In genomic region chr12:56804169-56804568, GRCh38 we compare ENCODE assay signal across 17 cellular contexts. TPM values are rescaled to one million over a fixed set of nuclear protein-coding genes. Genes with fewer than 3 reads are reported as not detected.
DNase-seq lines count a peak whose midpoint lies in the region; ATAC-seq and TF ChIP-seq lines count a peak whose summit lies in the region.
"Had no signal": no experiment of that assay in that cellular context is flagged by ENCODE, and none has a peak within 500 bp of the region (broad histone marks: within the 10 kb centered on the region; RNA-seq: fewer than 3 reads in every experiment).

No MANE protein-coding gene starts in this region.

- H3K4me3 ChIP-seq in ascending aorta (no peak overlapping the region), gastroesophageal sphincter (no peak overlapping the region), rectal smooth muscle tissue (ENCODE audit: low read length) (no peak overlapping the region)
- H3K4me3 ChIP-seq: PC-9 had no signal

- ATAC-seq in gastroesophageal sphincter (no peak), HG03378 (IDR thresholded peaks at IDR 0.05; ENCODE audit: unreplicated experiment) (no peak)

- no peak for TF ChIP-seq EP300 in gastroesophageal sphincter (IDR thresholded peaks at IDR 0.05)

- no peaks in the 10 kb centered on the region for H3K36me3 ChIP-seq in ascending aorta
- no peaks in the 10 kb centered on the region for H3K36me3 ChIP-seq in gastroesophageal sphincter
- H3K36me3 ChIP-seq in rectal smooth muscle tissue (ENCODE audit: control insufficient read depth, insufficient read depth, low read length): no peaks in the 10 kb centered on the region

- no peak for TF ChIP-seq CTCF in ascending aorta (IDR thresholded peaks at IDR 0.05)
- TF ChIP-seq CTCF in gastroesophageal sphincter (IDR thresholded peaks at IDR 0.05): no peak

- H3K9me3 ChIP-seq in ascending aorta (peaks cover 0 to 5% of the 10 kb centered on the region in 2 donors), gastroesophageal sphincter (peaks cover 0 to 14% (median 0%) of the 10 kb centered on the region in 3 donors)

- H3K27ac ChIP-seq in ascending aorta (peak overlapping the region; percentile 8 to 61), gastroesophageal sphincter (peak overlapping the region in 3 of 4 donors; percentile 41 to 65 (median 47)), rectal smooth muscle tissue (ENCODE audit: low read depth, low read length) (peak overlapping the region; percentile 56)
- H3K27ac ChIP-seq: HL-60, PC-9, RWPE1 had no signal

- H3K27me3 ChIP-seq in ascending aorta (no peaks in the 10 kb centered on the region), gastroesophageal sphincter (no peaks in the 10 kb centered on the region), rectal smooth muscle tissue (ENCODE audit: control insufficient read depth, insufficient read depth, low read length) (no peaks in the 10 kb centered on the region)

- H3K4me1 ChIP-seq in ascending aorta (peaks cover 0 to 7% of the 10 kb centered on the region in 2 donors), gastroesophageal sphincter (peaks cover 0 to 11% (median 0%) of the 10 kb centered on the region in 3 donors), rectal smooth muscle tissue (ENCODE audit: control insufficient read depth, insufficient read depth, low read length) (no peaks in the 10 kb centered on the region)

- no peak overlapping the region for H3K9ac ChIP-seq in rectal smooth muscle tissue (ENCODE audit: low read length)

- DNase-seq in HT1080 (ENCODE audit: low read depth) (peak; percentile 34), ascending aorta (ENCODE audit: low spot score in 2 of 2) (no peak), islet precursor cell (no peak), LoVo (ENCODE audit: low spot score) (no peak)
- DNase-seq: C1 segment of cervical spinal cord; CD8-positive, alpha-beta memory T cell; GOT3; NCI-H1694 treated with DMSO at 0.1 percent for 48 hours; NCI-H2227 treated with DMSO at 0.1 percent for 48 hours; NCI-H510A treated with DMSO at 0.1 percent for 48 hours; PC-9; SIG-M5 had no signal

- intact Hi-C loops in ascending aorta (cut with DNase I): no loop called here

- TF ChIP-seq POLR2A in gastroesophageal sphincter (IDR thresholded peaks at IDR 0.05): no peak

RNA-seq across cellular contexts. Expression of gene HSD17B6, which starts 41.0 kb away (rescaled TPM):
- 0.53 and 1.0 TPM in 2 replicates for total RNA-seq in HT1080 (2014; rRNA removed; shearing (Covaris generic))
- polyA plus RNA-seq in HT1080 (2015; cell fraction: cytosol; rRNA removed): 1.1 and 2.0 TPM in 2 replicates
- polyA plus RNA-seq in HT1080 (2015; cell fraction: nucleus; rRNA removed): 0.41 and 5.4 TPM in 2 replicates
- total RNA-seq in ascending aorta (not detected), gastroesophageal sphincter (1 to 10 TPM in 3 of 4 donors, not detected in 1; 2.6 to 6.6 (median 5.2) TPM)

RNA-seq across cellular contexts. Expression of gene PRIM1, which starts 52.0 kb away (rescaled TPM):
- total RNA-seq in HT1080 (2014; rRNA removed; shearing (Covaris generic)): 56.7 and 61.0 TPM in 2 replicates
- 64.5 and 70.8 TPM in 2 replicates for polyA plus RNA-seq in HT1080 (2015; cell fraction: cytosol; rRNA removed)
- polyA plus RNA-seq in HT1080 (2015; cell fraction: nucleus; rRNA removed): 63.1 and 72.2 TPM in 2 replicates
- 20.9 TPM for total RNA-seq in ascending aorta
- 10 to 100 TPM in 1 of 4 donors, 1 to 10 TPM in 3; 2.6 to 13.0 (median 5.1) TPM for total RNA-seq in gastroesophageal sphincter
